Comparison of ENCODE assay signal across 8 cellular contexts in genomic region chr6:87588756-87589407, GRCh38. TPM values are rescaled to one million over a fixed set of nuclear protein-coding genes. Genes with fewer than 3 reads are reported as not detected.
A peak's percentile ranks its signal among the peaks of the same experiment; 100 is the strongest.
DNase-seq lines count a peak whose midpoint lies in the region; TF ChIP-seq lines count a peak whose summit lies in the region.

No MANE protein-coding gene starts in this region.

- H3K27me3 Mint-ChIP-seq in activated T-cell treated with anti-CD3 and anti-CD28 coated beads, Interleukin-2, amount 50 U/mL, for 24 hours: no peaks in the 10 kb centered on the region

- H3K4me3 ChIP-seq in liver (ENCODE audit: low read depth in 1 of 3, low read length in 3 of 3): peak overlapping the region; percentile 67 to 93 (median 91)
- peak overlapping the region; percentile 83 to 85 for H3K4me3 ChIP-seq in tibial artery

- TF ChIP-seq CTCF in liver (IDR thresholded peaks at IDR 0.05; ENCODE audit: low read depth, low read length, missing input control) (no peak), tibial artery (IDR thresholded peaks at IDR 0.05) (no peak)

- no peaks in the 10 kb centered on the region for H3K9me3 Mint-ChIP-seq in activated T-cell treated with anti-CD3 and anti-CD28 coated beads, Interleukin-2, amount 50 U/mL, for 24 hours

- peak overlapping the region in 1 of 2 donors; percentile 80 for H3K27ac ChIP-seq in liver (ENCODE audit: low read depth in 1 of 2, low read length in 2 of 2)
- peak overlapping the region; percentile 87 to 89 for H3K27ac ChIP-seq in tibial artery

- intact Hi-C loops in tibial artery (cut with DNase I; ENCODE audit: low total_unique reads) (loop anchor here (5.0 kb wide), 1 partner anchor 117 kb away; the partner anchor contains the start of gene SLC35A1), head of caudate nucleus (cut with DNase I) (loop anchor here (5.0 kb wide), 1 partner anchor 113 kb away; the partner anchor contains the start of gene AKIRIN2)

- no peak for TF ChIP-seq RAD21 in liver (IDR thresholded peaks at IDR 0.05)

- H3K36me3 Mint-ChIP-seq in activated T-cell treated with anti-CD3 and anti-CD28 coated beads, Interleukin-2, amount 50 U/mL, for 24 hours (ENCODE audit: low read depth): peaks cover 79% of the 10 kb centered on the region

- H3K4me1 Mint-ChIP-seq in activated T-cell treated with anti-CD3 and anti-CD28 coated beads, Interleukin-2, amount 50 U/mL, for 24 hours (ENCODE audit: low read depth): peaks cover 70% of the 10 kb centered on the region

- peak overlapping the region; percentile 78 to 95 for H3K9ac ChIP-seq in liver (ENCODE audit: low read depth in 1 of 2, low read length in 2 of 2)

- H3K27me3 ChIP-seq in liver (ENCODE audit: control insufficient read depth in 4 of 4, insufficient read depth in 4 of 4, low read length in 3 of 4): no peaks in the 10 kb centered on the region
- H3K27me3 ChIP-seq in tibial artery: no peaks in the 10 kb centered on the region

- H3K27ac Mint-ChIP-seq in activated T-cell treated with anti-CD3 and anti-CD28 coated beads, Interleukin-2, amount 50 U/mL, for 24 hours: peak overlapping the region; percentile 93

- DNase-seq in activated T-cell treated with anti-CD3 and anti-CD28 coated beads, Interleukin-2, amount 50 U/mL, for 24 hours: no peak
- DNase-seq in activated T-cell treated with anti-CD3 and anti-CD28 coated beads, Interleukin-2, amount 50 U/mL, for 48 hours: no peak
- DNase-seq in amniotic epithelial cell (ENCODE audit: low read depth): peak; percentile 53
- DNase-seq in tibial artery: no peak
- DNase-seq in amygdala (lab: John Stamatoyannopoulos, UW): no peak
- DNase-seq in head of caudate nucleus: no peak
- no peak for DNase-seq in germinal center (ENCODE audit: low spot score)

- peaks cover 0 to 7% (median 0%) of the 10 kb centered on the region in 4 donors for H3K36me3 ChIP-seq in liver (ENCODE audit: control insufficient read depth in 4 of 4, insufficient read depth in 3 of 4, low read depth in 1 of 4, low read length in 3 of 4)
- H3K36me3 ChIP-seq in tibial artery: no peaks in the 10 kb centered on the region

- H3K9me3 ChIP-seq in liver (ENCODE audit: control insufficient read depth in 4 of 4, low read length in 3 of 4) (no peaks in the 10 kb centered on the region), tibial artery (no peaks in the 10 kb centered on the region)

- WGBS in liver: 29% methylated on average over 10 of the region's 10 CpGs

- H3K4me1 ChIP-seq in liver (ENCODE audit: control insufficient read depth in 4 of 4, insufficient read depth in 4 of 4, low read length in 3 of 4) (peaks cover 3 to 34% (median 24%) of the 10 kb centered on the region in 4 donors), tibial artery (peaks cover 0 to 47% (median 31%) of the 10 kb centered on the region in 4 donors)

- H3K4me3 Mint-ChIP-seq in activated T-cell treated with anti-CD3 and anti-CD28 coated beads, Interleukin-2, amount 50 U/mL, for 24 hours: peak overlapping the region; percentile 89

TF ChIP-seq in liver, 16 proteins besides CTCF, POLR2A, EP300 and RAD21:
- TF ChIP-seq YY1 (IDR thresholded peaks at IDR 0.05) (no peak), RXRA (IDR thresholded peaks at IDR 0.05) (no peak), FOXA1 (IDR thresholded peaks at IDR 0.05) (no peak), GABPA (IDR thresholded peaks at IDR 0.05 in 1 of 2, conservative IDR thresholded peaks at IDR 0.05 in 1 of 2) (no peak), HNF4G (IDR thresholded peaks at IDR 0.05) (no peak), NR2F2 (IDR thresholded peaks at IDR 0.05) (no peak), HNF4A (conservative IDR thresholded peaks at IDR 0.05) (no peak), JUND (IDR thresholded peaks at IDR 0.05) (no peak), TAF1 (conservative IDR thresholded peaks at IDR 0.05) (no peak), FOXA2 (IDR thresholded peaks at IDR 0.05) (no peak), ZBTB33 (IDR thresholded peaks at IDR 0.05) (no peak), SP1 (IDR thresholded peaks at IDR 0.05) (no peak), EGR1 (IDR thresholded peaks at IDR 0.05; ENCODE audit: low read depth in 2 of 2) (no peak)
- TF ChIP-seq, protein P1, sequence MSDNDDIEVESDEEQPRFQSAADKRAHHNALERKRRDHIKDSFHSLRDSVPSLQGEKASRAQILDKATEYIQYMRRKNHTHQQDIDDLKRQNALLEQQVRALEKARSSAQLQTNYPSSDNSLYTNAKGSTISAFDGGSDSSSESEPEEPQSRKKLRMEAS (IDR thresholded peaks at IDR 0.05): no peak
- TF ChIP-seq, protein P2, sequence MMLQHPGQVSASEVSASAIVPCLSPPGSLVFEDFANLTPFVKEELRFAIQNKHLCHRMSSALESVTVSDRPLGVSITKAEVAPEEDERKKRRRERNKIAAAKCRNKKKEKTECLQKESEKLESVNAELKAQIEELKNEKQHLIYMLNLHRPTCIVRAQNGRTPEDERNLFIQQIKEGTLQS (IDR thresholded peaks at IDR 0.05): no peak
- TF ChIP-seq, protein P3, sequence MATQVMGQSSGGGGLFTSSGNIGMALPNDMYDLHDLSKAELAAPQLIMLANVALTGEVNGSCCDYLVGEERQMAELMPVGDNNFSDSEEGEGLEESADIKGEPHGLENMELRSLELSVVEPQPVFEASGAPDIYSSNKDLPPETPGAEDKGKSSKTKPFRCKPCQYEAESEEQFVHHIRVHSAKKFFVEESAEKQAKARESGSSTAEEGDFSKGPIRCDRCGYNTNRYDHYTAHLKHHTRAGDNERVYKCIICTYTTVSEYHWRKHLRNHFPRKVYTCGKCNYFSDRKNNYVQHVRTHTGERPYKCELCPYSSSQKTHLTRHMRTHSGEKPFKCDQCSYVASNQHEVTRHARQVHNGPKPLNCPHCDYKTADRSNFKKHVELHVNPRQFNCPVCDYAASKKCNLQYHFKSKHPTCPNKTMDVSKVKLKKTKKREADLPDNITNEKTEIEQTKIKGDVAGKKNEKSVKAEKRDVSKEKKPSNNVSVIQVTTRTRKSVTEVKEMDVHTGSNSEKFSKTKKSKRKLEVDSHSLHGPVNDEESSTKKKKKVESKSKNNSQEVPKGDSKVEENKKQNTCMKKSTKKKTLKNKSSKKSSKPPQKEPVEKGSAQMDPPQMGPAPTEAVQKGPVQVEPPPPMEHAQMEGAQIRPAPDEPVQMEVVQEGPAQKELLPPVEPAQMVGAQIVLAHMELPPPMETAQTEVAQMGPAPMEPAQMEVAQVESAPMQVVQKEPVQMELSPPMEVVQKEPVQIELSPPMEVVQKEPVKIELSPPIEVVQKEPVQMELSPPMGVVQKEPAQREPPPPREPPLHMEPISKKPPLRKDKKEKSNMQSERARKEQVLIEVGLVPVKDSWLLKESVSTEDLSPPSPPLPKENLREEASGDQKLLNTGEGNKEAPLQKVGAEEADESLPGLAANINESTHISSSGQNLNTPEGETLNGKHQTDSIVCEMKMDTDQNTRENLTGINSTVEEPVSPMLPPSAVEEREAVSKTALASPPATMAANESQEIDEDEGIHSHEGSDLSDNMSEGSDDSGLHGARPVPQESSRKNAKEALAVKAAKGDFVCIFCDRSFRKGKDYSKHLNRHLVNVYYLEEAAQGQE (IDR thresholded peaks at IDR 0.05): no peak

RNA-seq across cellular contexts. Expression of gene RARS2, which starts 0.9 kb away (rescaled TPM):
- total RNA-seq in liver: 10 to 100 TPM; 14.6 to 18.1 TPM
- 10 to 100 TPM; 10.9 to 19.2 TPM for polyA plus RNA-seq in liver

RNA-seq across cellular contexts. Expression of gene ORC3, which starts 1.1 kb away (rescaled TPM):
- 10 to 100 TPM; 12.1 to 14.5 TPM for total RNA-seq in liver
- 1 to 10 TPM; 5.2 to 8.9 TPM for polyA plus RNA-seq in liver
